Comparison of ENCODE assay signal across 15 cellular contexts in the genomic region with DNA sequence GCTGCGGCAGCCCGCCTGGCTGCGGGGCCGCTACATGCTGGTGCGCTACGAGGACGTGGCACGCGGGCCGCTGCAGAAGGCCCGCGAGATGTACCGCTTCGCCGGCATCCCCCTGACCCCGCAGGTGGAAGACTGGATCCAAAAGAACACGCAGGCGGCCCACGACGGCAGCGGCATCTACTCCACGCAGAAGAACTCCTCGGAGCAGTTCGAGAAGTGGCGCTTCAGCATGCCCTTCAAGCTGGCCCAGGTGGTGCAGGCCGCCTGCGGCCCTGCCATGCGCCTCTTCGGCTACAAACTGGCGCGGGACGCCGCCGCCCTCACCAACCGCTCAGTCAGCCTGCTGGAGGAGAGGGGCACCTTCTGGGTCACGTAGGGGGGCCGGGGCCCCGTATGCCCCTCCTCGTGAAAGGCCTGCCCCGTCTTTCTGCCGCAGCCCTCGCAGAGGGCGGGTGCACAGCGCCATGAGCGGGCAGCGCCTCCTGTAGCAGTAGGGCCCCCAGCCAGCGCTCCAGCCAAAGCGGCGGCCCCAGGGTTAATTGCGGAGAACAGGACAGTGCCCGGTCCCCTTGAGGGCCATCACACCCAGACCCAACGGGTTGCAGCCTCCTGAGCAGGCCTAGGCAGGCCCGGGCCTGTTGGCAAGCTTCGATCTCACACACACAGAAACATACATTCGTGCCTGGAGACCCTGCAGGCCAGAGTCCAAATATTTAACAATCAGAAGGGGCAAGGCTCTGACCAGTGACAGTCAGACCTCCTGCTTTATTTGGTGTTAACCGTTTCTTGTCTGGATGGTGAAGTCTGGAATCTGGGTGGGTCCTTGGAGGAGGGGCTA. TPM values are rescaled to one million over a fixed set of nuclear protein-coding genes. Genes with fewer than 3 reads are reported as not detected.
DNase-seq lines count a peak whose midpoint lies in the region; ATAC-seq and TF ChIP-seq lines count a peak whose summit lies in the region.
"Had no signal": no experiment of that assay in that cellular context is flagged by ENCODE, and none has a peak within 500 bp of the region (broad histone marks: within the 10 kb centered on the region; RNA-seq: fewer than 3 reads in every experiment).

No MANE protein-coding gene starts in this region.

- no peaks in the 10 kb centered on the region for H3K27me3 ChIP-seq in transverse colon

- H3K4me3 ChIP-seq in epithelial cell of esophagus (ENCODE audit: low read length) (no peak overlapping the region), transverse colon (no peak overlapping the region)

- no peak for TF ChIP-seq POLR2A in transverse colon (IDR thresholded peaks at IDR 0.05)

- H3K4me1 Mint-ChIP-seq in nephron progenitor cell: peaks cover 49% of the 10 kb centered on the region

- 20 to 89% methylated on average over 1 to 48 of the region's 56 CpGs for WGBS in transverse colon (ENCODE audit: low coverage in 1 of 2), 2 donors

- peaks cover 12% of the 10 kb centered on the region for H3K27me3 Mint-ChIP-seq in nephron progenitor cell (ENCODE audit: low read depth, poor library complexity)

- DNase-seq in DMS 273 (lab: John Stamatoyannopoulos, UW; ENCODE audit: unreplicated experiment): peak; percentile 19
- no peak for DNase-seq in DMS 273 treated with DMSO at 0.1 percent for 48 hours (lab: John Stamatoyannopoulos, UW)
- DNase-seq in epithelial cell of esophagus (ENCODE audit: low read depth): peak; percentile 73
- DNase-seq in nephron progenitor cell: no peak
- no peak for DNase-seq in transverse colon
- DNase-seq in stimulated activated CD4-positive, alpha-beta T cell treated with anti-CD3 and anti-CD28 coated beads, Interleukin-2, amount 100 ng/mL, for 24 hours: no peak
- no peak for DNase-seq in stimulated activated CD4-positive, alpha-beta T cell treated with anti-CD3 and anti-CD28 coated beads, Interleukin-2, amount 100 ng/mL, for 48 hours
- DNase-seq: activated CD8-positive, alpha-beta memory T cell treated with anti-CD3 and anti-CD28 coated beads for 24 hours; DMS53; NK-92 treated with Interleukin-12 subunit alpha and Interleukin-12 subunit beta, amount 100 ng/mL, for 24 hours had no signal

- H3K4me3 Mint-ChIP-seq in nephron progenitor cell: no peak overlapping the region
- H3K4me3 Mint-ChIP-seq: T-helper 1 cell treated with Interleukin-12 subunit alpha and Interleukin-12 subunit beta and Interleukin-4 antibody, amounts not matched to agents 30 μg/mL and 1 μg/mL, for 36 hours had no signal

- H3K27ac Mint-ChIP-seq in nephron progenitor cell: peak overlapping the region; percentile 99
- H3K27ac Mint-ChIP-seq: T-helper 1 cell treated with Interleukin-12 subunit alpha and Interleukin-12 subunit beta and Interleukin-4 antibody, amounts not matched to agents 30 μg/mL and 1 μg/mL, for 36 hours had no signal

- H3K4me1 ChIP-seq in transverse colon: peaks cover 15 to 23% (median 21%) of the 10 kb centered on the region in 4 donors

- peak overlapping the region; percentile 75 to 94 (median 85) for H3K27ac ChIP-seq in transverse colon
- H3K27ac ChIP-seq: 22Rv1, HL-60 had no signal

- peaks cover 23% of the 10 kb centered on the region for H3K36me3 Mint-ChIP-seq in nephron progenitor cell (ENCODE audit: low read depth)
- H3K36me3 Mint-ChIP-seq: activated naive CD4-positive, alpha-beta T cell treated with anti-CD3 and anti-CD28 coated beads, Interleukin-2, amount 50 U/mL, for 72 hours had no signal

- H3K36me3 ChIP-seq in transverse colon: no peaks in the 10 kb centered on the region

- no peaks in the 10 kb centered on the region for H3K9me3 ChIP-seq in transverse colon

- TF ChIP-seq EP300 in transverse colon (IDR thresholded peaks at IDR 0.05; ENCODE audit: low read depth): no peak

- intact Hi-C loops in transverse colon (cut with DNase I; ENCODE audit: low total_unique reads): loop anchor here (5.0 kb wide), 1 partner anchor 36 kb away; no protein-coding TSS in a partner anchor

- TF ChIP-seq CTCF in epithelial cell of esophagus (IDR thresholded peaks at IDR 0.05; ENCODE audit: insufficient read depth, low read depth, low read length, missing control alignments): no peak
- no peak for TF ChIP-seq CTCF in nephron progenitor cell (IDR thresholded peaks at IDR 0.05)
- no peak for TF ChIP-seq CTCF in transverse colon (IDR thresholded peaks at IDR 0.05)

- ATAC-seq in HG02870 (IDR thresholded peaks at IDR 0.05; ENCODE audit: unreplicated experiment): no peak
- ATAC-seq: activated naive CD4-positive, alpha-beta T cell treated with anti-CD3 and anti-CD28 coated beads, Interleukin-2, amount 50 U/mL, for 72 hours had no signal

- no peaks in the 10 kb centered on the region for H3K9me3 Mint-ChIP-seq in nephron progenitor cell
- H3K9me3 Mint-ChIP-seq: activated naive CD4-positive, alpha-beta T cell treated with anti-CD3 and anti-CD28 coated beads, Interleukin-2, amount 50 U/mL, for 72 hours; T-helper 1 cell treated with Interleukin-12 subunit alpha and Interleukin-12 subunit beta and Interleukin-4 antibody, amounts not matched to agents 30 μg/mL and 1 μg/mL, for 36 hours had no signal

- in situ Hi-C loops in transverse colon (cut with MboI; ENCODE audit: low pct_ligation_motif_present in 1 of 4, low pct_unique_long_range_greater_than_20kb in 1 of 4, low sequenced_read_pairs in 3 of 4): no loop called here

RNA-seq across cellular contexts. Expression of gene CHST3, which starts 44.1 kb away (rescaled TPM):
- total RNA-seq in transverse colon: 10 to 100 TPM in 1 of 4 donors, 1 to 10 TPM in 3; 1.6 to 10.5 (median 3.9) TPM

Comparison
In these comparisons a context has a peak if more than half of its experiments do, and no peak if none do; other contexts are left out.
1. DNase-seq: peak in DMS 273 (single experiment) and epithelial cell of esophagus (single experiment); none in DMS 273 treated with DMSO at 0.1 percent for 48 hours (single experiment), nephron progenitor cell (single experiment), transverse colon (single experiment), stimulated activated CD4-positive, alpha-beta T cell treated with anti-CD3 and anti-CD28 coated beads, Interleukin-2, amount 100 ng/mL, for 24 hours (0 of 2) and stimulated activated CD4-positive, alpha-beta T cell treated with anti-CD3 and anti-CD28 coated beads, Interleukin-2, amount 100 ng/mL, for 48 hours (0 of 2).